ENCODE assay signal across 20 cellular contexts in the genomic region with DNA sequence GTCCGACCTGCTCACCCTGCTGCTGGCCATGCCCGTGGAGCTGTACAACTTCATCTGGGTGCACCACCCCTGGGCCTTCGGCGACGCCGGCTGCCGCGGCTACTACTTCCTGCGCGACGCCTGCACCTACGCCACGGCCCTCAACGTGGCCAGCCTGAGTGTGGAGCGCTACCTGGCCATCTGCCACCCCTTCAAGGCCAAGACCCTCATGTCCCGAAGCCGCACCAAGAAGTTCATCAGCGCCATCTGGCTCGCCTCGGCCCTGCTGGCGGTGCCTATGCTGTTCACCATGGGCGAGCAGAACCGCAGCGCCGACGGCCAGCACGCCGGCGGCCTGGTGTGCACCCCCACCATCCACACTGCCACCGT. TPM values are rescaled to one million over a fixed set of nuclear protein-coding genes. Genes with fewer than 3 reads are reported as not detected.
A peak's percentile ranks its signal among the peaks of the same experiment; 100 is the strongest.
DNase-seq lines count a peak whose midpoint lies in the region; ATAC-seq and TF ChIP-seq lines count a peak whose summit lies in the region.
"Had no signal": no experiment of that assay in that cellular context is flagged by ENCODE, and none has a peak within 500 bp of the region (broad histone marks: within the 10 kb centered on the region; RNA-seq: fewer than 3 reads in every experiment).

No MANE protein-coding gene starts in this region.

- H3K14ac ChIP-seq in mesenchymal stem cell (ENCODE audit: low read length in 2 of 2): no peak overlapping the region

- H4K20me1 ChIP-seq in HCT116 (ENCODE audit: insufficient read depth): peaks cover 14% of the 10 kb centered on the region; the same call in 1 of the 2 replicates
- H4K20me1 ChIP-seq in SK-N-SH (ENCODE audit: insufficient read depth): no peaks in the 10 kb centered on the region

- H2AFZ ChIP-seq in HCT116 (ENCODE audit: low read depth, low read length, poor library complexity, severe bottlenecking) (no peak overlapping the region), SK-N-SH (ENCODE audit: low read depth) (no peak overlapping the region), mesenchymal stem cell (ENCODE audit: low read depth, low read length) (no peak overlapping the region)

- no peak overlapping the region for H3K18ac ChIP-seq in mesenchymal stem cell (ENCODE audit: low read depth in 1 of 2, low read length in 2 of 2)

- H3K23ac ChIP-seq in mesenchymal stem cell (ENCODE audit: low read length in 2 of 2): no peak overlapping the region

- H2BK120ac ChIP-seq in mesenchymal stem cell (ENCODE audit: low read depth, low read length): no peak overlapping the region

- peaks cover 11 to 46% of the 10 kb centered on the region in 2 experiments for H3K36me3 ChIP-seq in HCT116 (ENCODE audit: control insufficient read depth in 1 of 2, insufficient read depth in 2 of 2, low read length in 2 of 2)
- no peaks in the 10 kb centered on the region for H3K36me3 ChIP-seq in HUES64 (ENCODE audit: insufficient read depth, low read length)
- no peaks in the 10 kb centered on the region for H3K36me3 ChIP-seq in SK-N-SH (replicated peaks in 1 of 2; ENCODE audit: control insufficient read depth in 1 of 2, insufficient read depth in 2 of 2, low read length in 1 of 2)
- peaks cover 0 to 4% of the 10 kb centered on the region in 2 experiments for H3K36me3 ChIP-seq in mesenchymal stem cell (ENCODE audit: control insufficient read depth in 1 of 2, insufficient read depth in 2 of 2, low read depth in 1 of 2, low read length in 2 of 2)
- H3K36me3 ChIP-seq in uterus: no peaks in the 10 kb centered on the region
- H3K36me3 ChIP-seq: left lung, ovary had no signal

- H2BK15ac ChIP-seq in mesenchymal stem cell (ENCODE audit: low read depth, poor library complexity, severe bottlenecking): no peak overlapping the region

- peak overlapping the region; percentile 98 for H3K4me2 ChIP-seq in HCT116 (ENCODE audit: low read length)
- H3K4me2 ChIP-seq in SK-N-SH: peak overlapping the region; percentile 60; the same call in 1 of the 2 replicates
- H3K4me2 ChIP-seq in mesenchymal stem cell (ENCODE audit: low read length, poor library complexity, severe bottlenecking): no peak overlapping the region

- POLR2A ChIA-PET in HCT116 (lab: Charles Lee): interaction anchor here (2.7 to 2.8 kb wide), 3 partner anchors 9 to 31 kb away, joined by 7 to 14 read pairs (median 12); no protein-coding TSS in a partner anchor
- POLR2A ChIA-PET in SK-N-SH (lab: Yijun Ruan, JAX): no interaction called here

- no peak overlapping the region for H4K8ac ChIP-seq in mesenchymal stem cell (ENCODE audit: low read length)

- H3K79me1 ChIP-seq in mesenchymal stem cell (replicated peaks; ENCODE audit: low read length, poor library complexity, severe bottlenecking): no peaks in the 10 kb centered on the region

- H3K9me3 ChIP-seq in HCT116 (ENCODE audit: control insufficient read depth in 1 of 2, insufficient read depth in 1 of 2, low read depth in 1 of 2, low read length in 2 of 2) (no peaks in the 10 kb centered on the region), HUES64 (ENCODE audit: insufficient read depth, low read depth, low read length) (no peaks in the 10 kb centered on the region), SK-N-SH (no peaks in the 10 kb centered on the region), mesenchymal stem cell (ENCODE audit: control insufficient read depth, low read length) (peaks cover 3% of the 10 kb centered on the region), uterus (no peaks in the 10 kb centered on the region)
- H3K9me3 ChIP-seq: left lung, ovary, testis had no signal

- no peak for DNase-seq in HCT116 (ENCODE audit: low read depth, low spot score)
- no peak for DNase-seq in SK-N-SH
- DNase-seq in mesenchymal stem cell: no peak
- DNase-seq in stimulated activated CD4-positive, alpha-beta T cell treated with anti-CD3 and anti-CD28 coated beads, Interleukin-15, amount 100 ng/mL, for 24 hours: no peak
- DNase-seq in uterus: no peak
- DNase-seq: activated effector memory CD4-positive, alpha-beta T cell treated with Interleukin-2 at 50 U/mL for 16 hours; amygdala; foreskin melanocyte; NCI-H1092 treated with DMSO at 0.1 percent for 48 hours; NK-92 treated with Interleukin-12 subunit alpha and Interleukin-12 subunit beta, amount 100 ng/mL, for 24 hours; ovary; SHP77; stimulated activated CD4-positive, alpha-beta T cell treated with anti-CD3 and anti-CD28 coated beads, Interleukin-4, amount 100 ng/mL, for 4 hours; testis had no signal

- H2BK12ac ChIP-seq in mesenchymal stem cell (ENCODE audit: low read length in 2 of 2): no peak overlapping the region

- TF ChIP-seq POLR2A in HCT116 (IDR thresholded peaks at IDR 0.05; ENCODE audit: borderline replicate concordance, extremely low read depth, insufficient read depth, insufficient read length): no peak
- no peak for TF ChIP-seq POLR2A in uterus (IDR thresholded peaks at IDR 0.05)

- no peak overlapping the region for H3K4ac ChIP-seq in mesenchymal stem cell (ENCODE audit: low read depth in 1 of 2, low read length in 2 of 2)

- peak overlapping the region; percentile 35 for H4K91ac ChIP-seq in mesenchymal stem cell (ENCODE audit: low read length)

- no TSS peak for BruUV-seq in HCT116 (replicated peaks; lab: Mats Ljungman, UMichigan)

- peak overlapping the region; percentile 100 for H3K27ac ChIP-seq in HCT116 (ENCODE audit: low read depth, low read length)
- no peak overlapping the region for H3K27ac ChIP-seq in HUES64 (ENCODE audit: low read depth, low read length)
- no peak overlapping the region for H3K27ac ChIP-seq in SK-N-SH (ENCODE audit: low read depth in 2 of 2, low read length in 1 of 2)
- no peak overlapping the region for H3K27ac ChIP-seq in mesenchymal stem cell (ENCODE audit: low read length, poor library complexity, severe bottlenecking)
- H3K27ac ChIP-seq in uterus: no peak overlapping the region
- H3K27ac ChIP-seq: coronary artery, left lung, ovary, testis had no signal

- H3K9ac ChIP-seq in HCT116 (ENCODE audit: low read length) (peak overlapping the region; percentile 91), HUES64 (ENCODE audit: low read depth, low read length) (no peak overlapping the region), SK-N-SH (no peak overlapping the region), mesenchymal stem cell (ENCODE audit: low read length) (no peak overlapping the region)

- peaks cover 84% of the 10 kb centered on the region for H3K79me2 ChIP-seq in HCT116 (ENCODE audit: insufficient read depth, low read length)
- H3K79me2 ChIP-seq in SK-N-SH (ENCODE audit: insufficient read depth): no peaks in the 10 kb centered on the region

- TF ChIP-seq RAD21 in HCT116 (IDR thresholded peaks at IDR 0.05; ENCODE audit: low read depth) (no peak), SK-N-SH (IDR thresholded peaks at IDR 0.05; ENCODE audit: low read length) (no peak)

- no peaks in the 10 kb centered on the region for H3K9me2 ChIP-seq in HCT116 (ENCODE audit: insufficient read depth)
- H3K9me2 ChIP-seq in SK-N-SH: no peaks in the 10 kb centered on the region

- H2BK5ac ChIP-seq in mesenchymal stem cell (ENCODE audit: low read depth, low read length, poor library complexity, severe bottlenecking): no peak overlapping the region

- H3K27me3 ChIP-seq in HCT116 (ENCODE audit: insufficient read depth, low read length): no peaks in the 10 kb centered on the region
- peaks cover 38% of the 10 kb centered on the region for H3K27me3 ChIP-seq in HUES64 (ENCODE audit: insufficient read depth, low read length)
- H3K27me3 ChIP-seq in SK-N-SH (ENCODE audit: insufficient read depth): peaks cover 30% of the 10 kb centered on the region
- H3K27me3 ChIP-seq in mesenchymal stem cell (ENCODE audit: control insufficient read depth in 1 of 2, insufficient read depth in 1 of 2, low read length in 2 of 2): peaks cover 44 to 47% of the 10 kb centered on the region in 2 experiments
- peaks cover 0 to 8% of the 10 kb centered on the region in 2 donors for H3K27me3 ChIP-seq in uterus
- H3K27me3 ChIP-seq: testis had no signal

- H3F3A ChIP-seq in SK-N-SH (replicated peaks; ENCODE audit: insufficient read depth): peaks cover 5% of the 10 kb centered on the region

- RAD21 ChIA-PET in HCT116 (lab: Charles Lee; ENCODE audit: low non-redundant PET in 1 of 2, low total read pairs in 2 of 2, uncharacterized antibody in 2 of 2, unreplicated experiment in 2 of 2): no interaction called here

- CTCF ChIA-PET in HCT116 (lab: Charles Lee) (no interaction called here), SK-N-SH (lab: Yijun Ruan, JAX) (interaction anchor here (0.8 to 1.7 kb wide), 2 partner anchors 8 to 82 kb away, joined by 4 to 10 read pairs; no protein-coding TSS in a partner anchor)

- TF ChIP-seq CTCF in HCT116 (IDR thresholded peaks at IDR 0.05 in 2 of 3, conservative IDR thresholded peaks at IDR 0.05 in 1 of 3; ENCODE audit: borderline replicate concordance in 1 of 3, insufficient read depth in 1 of 3, low read depth in 2 of 3, low read length in 2 of 3): no peak
- TF ChIP-seq CTCF in SK-N-SH (IDR thresholded peaks at IDR 0.05): no peak
- TF ChIP-seq CTCF in uterus (IDR thresholded peaks at IDR 0.05): no peak

- no peak for TF ChIP-seq EP300 in SK-N-SH (IDR thresholded peaks at IDR 0.05; ENCODE audit: borderline replicate concordance in 1 of 2, low read depth in 1 of 2, low read length in 1 of 2)

- intact Hi-C loops in HCT116 (cut with micrococcal nuclease): loop anchor here (2.0 kb wide), 1 partner anchor 25 kb away; no protein-coding TSS in a partner anchor
- intact Hi-C loops in uterus (cut with DNase I; ENCODE audit: low total_unique reads): no loop called here

- no peak overlapping the region for H2AK5ac ChIP-seq in mesenchymal stem cell (ENCODE audit: low read length, severe bottlenecking)

- H3K4me1 ChIP-seq in HCT116 (ENCODE audit: control insufficient read depth in 1 of 2, insufficient read depth in 2 of 2, low read length in 2 of 2) (peaks cover 52 to 78% of the 10 kb centered on the region in 2 experiments), HUES64 (ENCODE audit: insufficient read depth, low read length) (no peaks in the 10 kb centered on the region), SK-N-SH (ENCODE audit: control insufficient read depth in 1 of 2, insufficient read depth in 2 of 2, low read depth in 1 of 2, low read length in 1 of 2) (peaks cover 8 to 19% of the 10 kb centered on the region in 2 experiments; a peak in 3 of 4 replicates), mesenchymal stem cell (ENCODE audit: control insufficient read depth, insufficient read depth, low read depth, low read length) (peaks cover 24% of the 10 kb centered on the region), uterus (no peaks in the 10 kb centered on the region)
- H3K4me1 ChIP-seq: testis had no signal

- H3K4me3 ChIP-seq in HCT116 (replicated peaks in 1 of 2; ENCODE audit: low read depth in 1 of 2, low read length in 2 of 2): peak overlapping the region; percentile 96 to 99
- peak overlapping the region; percentile 48; the same call in 1 of the 2 replicates for H3K4me3 ChIP-seq in HUES64 (ENCODE audit: low read length)
- H3K4me3 ChIP-seq in SK-N-SH (ENCODE audit: low read depth in 2 of 2, low read length in 1 of 2): peak overlapping the region in 1 of 2 experiments; percentile 10; a peak in 2 of 4 replicates
- peak overlapping the region in 1 of 2 experiments; percentile 63 for H3K4me3 ChIP-seq in mesenchymal stem cell (ENCODE audit: insufficient read depth in 1 of 2, low read depth in 1 of 2, low read length in 2 of 2)
- H3K4me3 ChIP-seq in uterus: no peak overlapping the region
- H3K4me3 ChIP-seq: coronary artery, K562, ovary had no signal

- WGBS in HUES64: 91% methylated on average over 30 of the region's 30 CpGs
- WGBS in SK-N-SH (ENCODE audit: low lambda C conversion rate): 12% methylated on average over 5 of the region's 30 CpGs
- 95% methylated on average over 25 of the region's 30 CpGs for WGBS in mesenchymal stem cell

- no peak for ATAC-seq in HCT116
- ATAC-seq in HG02610 (IDR thresholded peaks at IDR 0.05; ENCODE audit: unreplicated experiment): no peak
- ATAC-seq: K562, left lung had no signal

RNA-seq across cellular contexts. Expression of a gene that starts 0.9 kb away (rescaled TPM):
- 187 TPM for total RNA-seq in HCT116 (2021; ENCODE audit: unreplicated experiment)
- 139 and 172 TPM in 2 replicates for polyA plus RNA-seq in HCT116 (2012)
- polyA plus RNA-seq in HUES64 (2013, experiment 1 of 2): 0.45 TPM
- polyA plus RNA-seq in HUES64 (2013, experiment 2 of 2): 0.51 TPM
- 3.1 and 8.2 TPM in 2 replicates for polyA plus RNA-seq in SK-N-SH (2012; rRNA removed)
- polyA plus RNA-seq in SK-N-SH (2012; cell fraction: cytosol; rRNA removed): 2.1 and 4.3 TPM in 2 replicates
- polyA plus RNA-seq in SK-N-SH (2012; cell fraction: nucleus; rRNA removed): 6.4 and 11.3 TPM in 2 replicates
- 0.01 TPM for polyA plus RNA-seq in mesenchymal stem cell (2013, experiment 1 of 2)
- polyA plus RNA-seq in mesenchymal stem cell (2013, experiment 2 of 2): 0.07 TPM
- not detected for total RNA-seq in uterus
- total RNA-seq: myocyte had no signal

Comparison
In these comparisons a context has a peak if more than half of its experiments do, and no peak if none do; other contexts are left out.
1. H3K4me3 ChIP-seq: peak in HCT116 (2 of 2) and HUES64 (single experiment); none in uterus (0 of 2).
2. RNA of a gene that starts 0.9 kb away (total RNA-seq): 187 TPM in HCT116 (single experiment); not detected in uterus; every median in the first group is over 100 times any median in the second.